ENCODE assay signal across 14 cellular contexts in the genomic region with DNA sequence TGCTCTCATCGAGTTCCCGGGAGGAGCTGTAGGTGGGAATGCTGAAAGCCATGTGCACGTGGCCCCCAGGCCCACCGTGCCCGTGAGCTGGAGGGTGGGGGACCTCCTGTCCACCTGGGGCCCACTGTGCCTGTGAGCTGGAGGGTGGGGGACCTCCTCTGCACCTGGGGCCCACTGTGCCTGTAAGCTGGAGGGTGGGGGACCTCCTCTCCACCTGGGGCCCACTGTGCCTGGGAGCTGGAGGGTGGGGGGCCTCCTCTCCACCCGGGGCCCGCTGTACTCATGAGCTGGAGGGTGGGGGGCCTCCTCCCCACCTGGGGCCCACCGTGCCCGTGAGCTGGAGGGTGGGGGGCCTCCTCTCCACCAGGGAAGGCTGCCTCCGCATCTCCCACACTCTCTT.
"Had no signal": no experiment of that assay in that cellular context is flagged by ENCODE, and none has a peak within 500 bp of the region (broad histone marks: within the 10 kb centered on the region; RNA-seq: fewer than 3 reads in every experiment).

No MANE protein-coding gene starts in this region.

- H3K9me3 Mint-ChIP-seq: activated T-helper 1 cell treated with anti-CD3 and anti-CD28 coated beads, Interleukin-12 subunit alpha, Interleukin-12 subunit beta, Interleukin-2, Interleukin-4 antibody, amounts not matched to agents 30 ng/mL and 10 ng/mL and 1 ng/mL, durations not matched to agents 14 hours and 24 hours and 36 hours; dendritic cell treated with granulocyte-macrophage colony-stimulating factor and Interleukin-4, amounts not matched to agents 40 ng/mL and 50 ng/mL, for 4 days; mesothelial cell of epicardium; stimulated activated naive B cell treated with anti-CD40 and anti-IgM and Interleukin-4, amounts not matched to agents 10 μg/mL and 1 μg/mL and 100 μg/mL, for 72 hours had no signal

- H3K9me3 ChIP-seq: gastroesophageal sphincter had no signal

- ATAC-seq: activated CD4-positive, CD25-positive, alpha-beta regulatory T cell treated with anti-CD3 and anti-CD28 coated beads, Interleukin-2, amount 50 U/mL, for 24 hours; gastroesophageal sphincter; stimulated activated naive B cell treated with anti-CD40 and anti-IgM and Interleukin-4, amounts not matched to agents 10 μg/mL and 1 μg/mL and 100 μg/mL, for 72 hours had no signal

- H3K27me3 ChIP-seq: brain microvascular endothelial cell had no signal

- H3K4me3 ChIP-seq: gastroesophageal sphincter, hepatocyte had no signal

- H3K27ac ChIP-seq: brain microvascular endothelial cell, epithelial cell of prostate, hepatocyte had no signal

- H3K36me3 Mint-ChIP-seq: mesothelial cell of epicardium; stimulated activated naive B cell treated with anti-CD40 and anti-IgM and Interleukin-4, amounts not matched to agents 10 μg/mL and 1 μg/mL and 100 μg/mL, for 72 hours had no signal

- H3K4me3 Mint-ChIP-seq: activated T-helper 1 cell treated with anti-CD3 and anti-CD28 coated beads, Interleukin-12 subunit alpha, Interleukin-12 subunit beta, Interleukin-2, Interleukin-4 antibody, amounts not matched to agents 30 ng/mL and 10 ng/mL and 1 ng/mL, durations not matched to agents 14 hours and 24 hours and 36 hours; dendritic cell treated with granulocyte-macrophage colony-stimulating factor and Interleukin-4, amounts not matched to agents 40 ng/mL and 50 ng/mL, for 4 days had no signal

- DNase-seq: activated CD4-positive, alpha-beta T cell treated with anti-CD3 and anti-CD28 coated beads, Interleukin-2, amount 50 U/mL, for 1 hour; activated naive CD4-positive, alpha-beta T cell; effector memory CD4-positive, alpha-beta T cell; kidney; stimulated activated naive B cell treated with anti-CD40 and anti-IgM and Interleukin-4, amounts not matched to agents 10 μg/mL and 1 μg/mL and 100 μg/mL, for 72 hours; trophoblast cell had no signal

- H3K27ac Mint-ChIP-seq: dendritic cell treated with granulocyte-macrophage colony-stimulating factor and Interleukin-4, amounts not matched to agents 40 ng/mL and 50 ng/mL, for 4 days; mesothelial cell of epicardium had no signal

- H3K36me3 ChIP-seq: brain microvascular endothelial cell, gastroesophageal sphincter had no signal
